In genomic region chr7:117279931-117280525, GRCh38 we compare ENCODE assay signal across 29 cellular contexts. TPM values are rescaled to one million over a fixed set of nuclear protein-coding genes. Genes with fewer than 3 reads are reported as not detected.
DNase-seq lines count a peak whose midpoint lies in the region; ATAC-seq, FAIRE-seq and TF ChIP-seq lines count a peak whose summit lies in the region.
"Had no signal": no experiment of that assay in that cellular context is flagged by ENCODE, and none has a peak within 500 bp of the region (broad histone marks: within the 10 kb centered on the region; RNA-seq: fewer than 3 reads in every experiment).

No MANE protein-coding gene starts in this region.

- H3K79me1 ChIP-seq in IMR-90 (ENCODE audit: low read depth in 1 of 2, low read length in 2 of 2): no peaks in the 10 kb centered on the region

- peak overlapping the region; percentile 42 for H2BK5ac ChIP-seq in IMR-90 (ENCODE audit: low read depth, low read length, poor library complexity, severe bottlenecking)

- H3K9me3 ChIP-seq in IMR-90 (ENCODE audit: control insufficient read depth, insufficient read depth, low read length) (no peaks in the 10 kb centered on the region), K562 (replicated peaks; ENCODE audit: control insufficient read depth, insufficient read depth, low read depth, low read length) (no peaks in the 10 kb centered on the region)
- H3K9me3 ChIP-seq: esophagus muscularis mucosa, gastrocnemius medialis had no signal

- H3K56ac ChIP-seq in IMR-90 (ENCODE audit: extremely low read depth, insufficient read depth, low read length): no peak overlapping the region

- H3K27me3 ChIP-seq in IMR-90 (ENCODE audit: control insufficient read depth, insufficient read depth, low read length) (no peaks in the 10 kb centered on the region), K562 (ENCODE audit: control insufficient read depth in 2 of 2, insufficient read depth in 2 of 2, low read length in 2 of 2) (peaks cover 9 to 27% of the 10 kb centered on the region in 2 experiments; a peak in 4 of 5 replicates)
- H3K27me3 ChIP-seq: gastrocnemius medialis had no signal

- 47% methylated on average over 6 of the region's 12 CpGs; no CpG with 5 or more reads in 1 of the 2 experiments for WGBS in IMR-90 (ENCODE audit: extremely low coverage in 2 of 2, insufficient read length in 1 of 2), 2 experiments
- WGBS in K562 (ENCODE audit: insufficient coverage, low coverage, missing lambda C conversion rate): 3% methylated on average over 12 of the region's 12 CpGs

- TF ChIP-seq POLR2A in IMR-90 (IDR thresholded peaks at IDR 0.05; ENCODE audit: low read depth, low read length): no peak
- no peak for TF ChIP-seq POLR2A in K562 (conservative IDR thresholded peaks at IDR 0.05)

- H3K4me3 ChIP-seq in IMR-90 (ENCODE audit: insufficient read depth, low read depth, low read length) (no peak overlapping the region), K562 (no peak overlapping the region)
- H3K4me3 ChIP-seq: dorsolateral prefrontal cortex, esophagus muscularis mucosa, gastrocnemius medialis had no signal

- CTCF ChIA-PET in IMR-90 (lab: Yijun Ruan, JAX) (interaction anchor here (0.6 kb wide), 2 partner anchors 60 to 67 kb away, joined by 3 to 4 read pairs; no protein-coding TSS in a partner anchor), K562 (lab: Yijun Ruan, JAX; ENCODE audit: low intra/inter-chr PET ratio) (no interaction called here)

- no peak overlapping the region for H2AK5ac ChIP-seq in IMR-90 (ENCODE audit: low read depth, low read length)

- TF ChIP-seq CTCF in IMR-90 (conservative IDR thresholded peaks at IDR 0.05; ENCODE audit: low read depth, low read length) (no peak), K562 (IDR thresholded peaks at IDR 0.05 in 2 of 3, conservative IDR thresholded peaks at IDR 0.05 in 1 of 3; ENCODE audit: insufficient read depth in 2 of 3, low read depth in 1 of 3, low read length in 3 of 3) (no peak)

- H4K5ac ChIP-seq in IMR-90 (ENCODE audit: low read depth, low read length): peak overlapping the region; percentile 72

- peak overlapping the region; percentile 54 for H3K14ac ChIP-seq in IMR-90 (replicated peaks; ENCODE audit: low read depth, low read length)

- dilution Hi-C loops in IMR-90 (cut with HindIII; ENCODE audit: low sequenced_read_pairs, unreplicated experiment): no loop called here

- no peak for FAIRE-seq in K562 (lab: Jason Lieb, UNC)
- FAIRE-seq: endometrium, GM12892 had no signal

- peak overlapping the region; percentile 86 for H2BK120ac ChIP-seq in IMR-90 (ENCODE audit: low read depth, low read length)

- peak overlapping the region; percentile 56; the same call in 1 of the 3 replicates for H2BK15ac ChIP-seq in IMR-90 (ENCODE audit: low read depth, low read length)

- H3K4me2 ChIP-seq in IMR-90 (ENCODE audit: low read depth, low read length): no peak overlapping the region
- H3K4me2 ChIP-seq in K562 (ENCODE audit: insufficient read depth, low read length): peak overlapping the region; percentile 22; the same call in 1 of the 2 replicates

- H3K79me2 ChIP-seq in K562 (ENCODE audit: control insufficient read depth, insufficient read depth, low read length): no peaks in the 10 kb centered on the region

- H4K91ac ChIP-seq in IMR-90 (ENCODE audit: insufficient read depth, low read depth, low read length): peak overlapping the region; percentile 87

- H2AK9ac ChIP-seq in IMR-90 (replicated peaks; ENCODE audit: low read depth, low read length, poor library complexity): peak overlapping the region; percentile 79

- no peak overlapping the region for H3K9ac ChIP-seq in IMR-90 (ENCODE audit: low read depth, low read length)
- 0 out of 4 replicates have a peak overlapping the region, but pooled peaks of 1 of the 2 experiments have one; percentile 3 for H3K9ac ChIP-seq in K562 (ENCODE audit: insufficient read depth in 1 of 2, low read depth in 2 of 2, low read length in 2 of 2)

- peak overlapping the region; percentile 89 for H3K18ac ChIP-seq in IMR-90 (ENCODE audit: low read depth, low read length)

- POLR2A ChIA-PET in IMR-90 (lab: Charles Lee; ENCODE audit: unreplicated experiment): no interaction called here
- POLR2A ChIA-PET in K562 (lab: Yijun Ruan, JAX): interaction anchor here (1.0 to 1.4 kb wide), 2 partner anchors 8 to 13 kb away, joined by 4 read pairs; no protein-coding TSS in a partner anchor

- H3K27ac ChIP-seq in IMR-90 (ENCODE audit: insufficient read depth, low read length): peak overlapping the region; percentile 67; the same call in 1 of the 2 replicates
- no peak overlapping the region for H3K27ac ChIP-seq in K562 (ENCODE audit: extremely low read depth, low read depth, low read length)
- H3K27ac ChIP-seq: dorsolateral prefrontal cortex, esophagus muscularis mucosa, gastrocnemius medialis had no signal

- peak overlapping the region; percentile 84 for H2AFZ ChIP-seq in IMR-90 (replicated peaks; ENCODE audit: low read length, poor library complexity)
- H2AFZ ChIP-seq in K562 (ENCODE audit: low read depth, low read length): peak overlapping the region; percentile 46; the same call in 1 of the 2 replicates

- in situ Hi-C loops in IMR-90 (cut with MboI; ENCODE audit: low sequenced_read_pairs): no loop called here
- in situ Hi-C loops in K562 (cut with MboI): no loop called here

- TF ChIP-seq RAD21 in IMR-90 (IDR thresholded peaks at IDR 0.05; ENCODE audit: low read length) (no peak), K562 (CRISPR knock-in tag; conservative IDR thresholded peaks at IDR 0.05 in 1 of 2, IDR thresholded peaks at IDR 0.05 in 1 of 2) (no peak)

- TF ChIP-seq EP300 in K562 (IDR thresholded peaks at IDR 0.05; ENCODE audit: low read length): no peak

- peaks cover 22% of the 10 kb centered on the region for H3K4me1 ChIP-seq in IMR-90 (ENCODE audit: control insufficient read depth, insufficient read depth, low read length)
- peaks cover 3% of the 10 kb centered on the region in 2 experiments; a peak in 2 of 5 replicates for H3K4me1 ChIP-seq in K562 (replicated peaks in 1 of 2; ENCODE audit: control insufficient read depth in 2 of 2, insufficient read depth in 2 of 2, low read length in 2 of 2)
- H3K4me1 ChIP-seq: esophagus muscularis mucosa, gastrocnemius medialis had no signal

- H4K20me1 ChIP-seq in IMR-90 (ENCODE audit: insufficient read depth, low read length) (no peaks in the 10 kb centered on the region), K562 (replicated peaks; ENCODE audit: control insufficient read depth, insufficient read depth, low read length) (no peaks in the 10 kb centered on the region)

- DNase-seq in NCI-H2107 treated with DMSO at 0.1 percent for 48 hours (lab: John Stamatoyannopoulos, UW; ENCODE audit: unreplicated experiment) (peak; percentile 10), NCI-H2107 (lab: John Stamatoyannopoulos, UW) (no peak), IMR-90 (peak; percentile 8), K562 (ENCODE audit: extremely low read depth in 1 of 4, low spot score in 3 of 4) (peak in 1 of 4 experiments; percentile 28), lung microvascular endothelial cell (ENCODE audit: low read depth in 2 of 2) (peak; percentile 2 to 29), NAMALWA (ENCODE audit: low spot score) (no peak), GF-D8 (lab: John Stamatoyannopoulos, UW) (no peak)
- no peak for DNase-seq in activated CD4-positive, alpha-beta T cell treated with anti-CD3 and anti-CD28 coated beads for 1 hour
- DNase-seq: activated CD4-positive, alpha-beta memory T cell treated with anti-CD3 and anti-CD28 coated beads, Interleukin-2, amount 10 ng/mL, durations not matched to agents 7 days and 5 days; activated CD8-positive, alpha-beta memory T cell treated with anti-CD3 and anti-CD28 coated beads, Interleukin-2, amount 50 U/mL, for 4 hours; activated naive CD4-positive, alpha-beta T cell treated with anti-CD3 and anti-CD28 coated beads, Interleukin-2, amount 10 ng/mL, durations not matched to agents 7 days and 5 days; amniotic stem cell; CD8-positive, alpha-beta T cell; DMS153; dorsolateral prefrontal cortex; gastrocnemius medialis; H9; kidney glomerular epithelial cell; mesendoderm; NCI-H526; SHP77 treated with DMSO at 0.1 percent for 48 hours; stimulated activated CD8-positive, alpha-beta memory T cell treated with anti-CD3 and anti-CD28 coated beads, Interleukin-4, amount 100 ng/mL, for 48 hours; T-helper 2 cell had no signal

- no peaks in the 10 kb centered on the region for H3K36me3 ChIP-seq in IMR-90 (ENCODE audit: control insufficient read depth, insufficient read depth, low read length)
- no peaks in the 10 kb centered on the region for H3K36me3 ChIP-seq in K562 (ENCODE audit: control insufficient read depth, insufficient read depth, low read length)
- H3K36me3 ChIP-seq: esophagus muscularis mucosa, gastrocnemius medialis had no signal

- ATAC-seq in IMR-90 (ENCODE audit: low read depth): peak; percentile 55
- peak; percentile 22 for ATAC-seq in K562
- ATAC-seq: activated T-helper 17 cell treated with anti-CD3 and anti-CD28 coated beads, Interleukin-2, amount 50 U/mL, for 72 hours; CD8-positive, alpha-beta T cell; gastrocnemius medialis had no signal

- BruUV-seq in IMR-90 (replicated peaks; lab: Mats Ljungman, UMichigan): no TSS peak
- BruUV-seq in K562 (replicated peaks; lab: Mats Ljungman, UMichigan): no TSS peak

- H3K9me1 ChIP-seq in IMR-90 (ENCODE audit: insufficient read depth, low read length) (peaks cover 24% of the 10 kb centered on the region), K562 (ENCODE audit: control insufficient read depth, insufficient read depth, low read length) (no peaks in the 10 kb centered on the region)

- H3K23ac ChIP-seq in IMR-90 (ENCODE audit: low read depth, low read length): peak overlapping the region; percentile 73; the same call in 1 of the 2 replicates

- H3K4ac ChIP-seq in IMR-90 (ENCODE audit: low read depth, low read length): peak overlapping the region; percentile 81

- intact Hi-C loops in IMR-90 (cut with micrococcal nuclease) (no loop called here), K562 (cut with micrococcal nuclease) (no loop called here)

- H2BK20ac ChIP-seq in IMR-90 (ENCODE audit: low read depth, low read length): peak overlapping the region; percentile 68

- peak overlapping the region; percentile 26 to 77; a peak in 3 of 4 replicates for H4K8ac ChIP-seq in IMR-90 (ENCODE audit: low read depth in 2 of 2, low read length in 2 of 2)

RNA-seq across cellular contexts. Expression of gene WNT2, which starts 42.8 kb away (rescaled TPM):
- total RNA-seq in IMR-90 (2012; rRNA removed): 1.4 and 1.8 TPM in 2 replicates
- polyA plus RNA-seq in IMR-90 (2012; rRNA removed): 1.5 and 1.9 TPM in 2 replicates
- polyA plus RNA-seq in IMR-90 (2012; cell fraction: cytosol; rRNA removed): 1.6 and 2.5 TPM in 2 replicates
- polyA plus RNA-seq in IMR-90 (2012; cell fraction: nucleus; rRNA removed; ENCODE audit: low replicate concordance): 0.81 and 1.7 TPM in 2 replicates
- not detected in 2 replicates for total RNA-seq in K562 (2011; cell fraction: chromatin; rRNA removed; ENCODE audit: low replicate concordance)
- not detected in 2 replicates for total RNA-seq in K562 (2011; cell fraction: nucleolus; rRNA removed)
- total RNA-seq in K562 (2011; cell fraction: nucleoplasm; rRNA removed): not detected in 2 replicates
- not detected in 2 replicates for total RNA-seq in K562 (2014; rRNA removed)
- total RNA-seq in K562 (2014; rRNA removed; fragmentation: Illumina TruSeq; extraction: Trizol): not detected in 2 replicates
- total RNA-seq in K562 (2015; rRNA removed; fragmentation: Illumina TruSeq; extraction: Trizol): not detected in 2 replicates
- not detected in 2 replicates for total RNA-seq in K562 (2021)
- not detected in 2 replicates for polyA plus RNA-seq in K562 (2011; rRNA removed)
- polyA plus RNA-seq in K562 (2011; cell fraction: cytosol; rRNA removed): not detected in 2 replicates
- polyA plus RNA-seq in K562 (2011; cell fraction: nucleus; rRNA removed): not detected in 2 replicates
- not detected in 2 replicates for polyA plus RNA-seq in K562 (2012)
- not detected in 2 replicates for polyA plus RNA-seq in K562 (2014; fragmentation: Illumina TruSeq; extraction: Trizol)
- polyA plus RNA-seq in K562 (2014; fragmentation: Nextera tagmentation; extraction: Ambion mirVana): under 1 TPM in 1 of 2 experiments, not detected in 1; 0.04 TPM
- not detected in 2 replicates for polyA plus RNA-seq in K562 (2014; rRNA removed)
- polyA minus RNA-seq in K562 (2011; rRNA and poly(A)+ RNA removed): not detected in 2 replicates
- not detected in 2 replicates for polyA minus RNA-seq in K562 (2011; cell fraction: cytosol; rRNA and poly(A)+ RNA removed)
- not detected in 2 replicates for polyA minus RNA-seq in K562 (2011; cell fraction: nucleus; rRNA and poly(A)+ RNA removed)
- total RNA-seq in lung microvascular endothelial cell: not detected in 2 replicates
- total RNA-seq: A673; activated CD4-positive, alpha-beta memory T cell treated with anti-CD3 and anti-CD28 coated beads, Interleukin-2, amount 10 ng/mL, durations not matched to agents 7 days and 5 days; activated T-helper 17 cell treated with anti-CD3 and anti-CD28 coated beads, Interleukin-2, amount 50 U/mL, for 72 hours; CD8-positive, alpha-beta T cell; gastrocnemius medialis; H9; neural crest cell had no signal

Comparison
In these comparisons a context has a peak if more than half of its experiments do, and no peak if none do; other contexts are left out.
1. DNase-seq: peak in NCI-H2107 treated with DMSO at 0.1 percent for 48 hours (single experiment), IMR-90 (single experiment) and lung microvascular endothelial cell (2 of 2); none in NCI-H2107 (single experiment), NAMALWA (single experiment), GF-D8 (single experiment) and activated CD4-positive, alpha-beta T cell treated with anti-CD3 and anti-CD28 coated beads for 1 hour (single experiment).